In genomic region chr9:90801507-90802289, GRCh38 we compare ENCODE assay signal across 1 cellular context.
TF ChIP-seq lines count a peak whose summit lies in the region.

Gene SYK (plus strand): TSS chr9:90801819. CDS start chr9:90843899, 42,080 bp downstream.

TF ChIP-seq in GM12878, 131 proteins besides CTCF, POLR2A, EP300 and RAD21 (continued from another document):
- TF ChIP-seq NRF1 (conservative IDR thresholded peaks at IDR 0.05; ENCODE audit: low read depth, low read length) (no peak), FOXM1 (IDR thresholded peaks at IDR 0.05; ENCODE audit: low read depth, low read length) (no peak), EED (IDR thresholded peaks at IDR 0.05; ENCODE audit: low read depth) (peak; percentile 74), ZNF274 (IDR thresholded peaks at IDR 0.05; ENCODE audit: insufficient read depth, insufficient read length) (no peak), DPF2 (IDR thresholded peaks at IDR 0.05) (peak; percentile 79; the same call in 1 of the 2 replicates), LARP7 (IDR thresholded peaks at IDR 0.05) (peak; percentile 70; the same call in 1 of the 2 replicates), SREBF2 (IDR thresholded peaks at IDR 0.05; ENCODE audit: low read length) (no peak), CEBPZ (IDR thresholded peaks at IDR 0.05; ENCODE audit: low read depth, low read length) (no peak), ETV6 (conservative IDR thresholded peaks at IDR 0.05 in 1 of 2, IDR thresholded peaks at IDR 0.05 in 1 of 2; ENCODE audit: borderline replicate concordance in 1 of 2, low read depth in 1 of 2) (peak in 1 of 2 experiments; percentile 53; a peak in 1 of 4 replicates), YY1 (IDR thresholded peaks at IDR 0.05; ENCODE audit: low read depth, low read length) (0 out of 2 replicates have a peak, but pooled peaks have one; percentile 17), RAD51 (IDR thresholded peaks at IDR 0.05) (no peak), CHD1 (IDR thresholded peaks at IDR 0.05; ENCODE audit: low read depth, low read length) (no peak), IKZF2 (IDR thresholded peaks at IDR 0.05) (peak in 1 of 2 experiments; percentile 30; a peak in 2 of 4 replicates), BHLHE40 (IDR thresholded peaks at IDR 0.05; ENCODE audit: borderline replicate concordance in 1 of 2, low read depth in 2 of 2, low read length in 1 of 2) (0 out of 4 replicates have a peak, but pooled peaks of 1 of the 2 experiments have one; percentile 20), TARDBP (IDR thresholded peaks at IDR 0.05; ENCODE audit: borderline replicate concordance) (no peak), MTA2 (IDR thresholded peaks at IDR 0.05; ENCODE audit: low read depth) (no peak), BACH1 (IDR thresholded peaks at IDR 0.05; ENCODE audit: borderline replicate concordance) (peak; percentile 54; the same call in 1 of the 2 replicates), NR2F1 (conservative IDR thresholded peaks at IDR 0.05) (no peak; the same call in 1 of the 2 replicates), CBFB (IDR thresholded peaks at IDR 0.05; ENCODE audit: low read depth) (no peak), SRF (IDR thresholded peaks at IDR 0.05; ENCODE audit: low read depth in 2 of 2, low read length in 2 of 2) (0 out of 4 replicates have a peak, but pooled peaks of 1 of the 2 experiments have one; percentile 29), SPI1 (IDR thresholded peaks at IDR 0.05; ENCODE audit: borderline replicate concordance, insufficient read depth, low read depth, low read length) (peak; percentile 70; the same call in 1 of the 2 replicates), ZNF24 (IDR thresholded peaks at IDR 0.05) (no peak)
- TF ChIP-seq, protein P1, sequence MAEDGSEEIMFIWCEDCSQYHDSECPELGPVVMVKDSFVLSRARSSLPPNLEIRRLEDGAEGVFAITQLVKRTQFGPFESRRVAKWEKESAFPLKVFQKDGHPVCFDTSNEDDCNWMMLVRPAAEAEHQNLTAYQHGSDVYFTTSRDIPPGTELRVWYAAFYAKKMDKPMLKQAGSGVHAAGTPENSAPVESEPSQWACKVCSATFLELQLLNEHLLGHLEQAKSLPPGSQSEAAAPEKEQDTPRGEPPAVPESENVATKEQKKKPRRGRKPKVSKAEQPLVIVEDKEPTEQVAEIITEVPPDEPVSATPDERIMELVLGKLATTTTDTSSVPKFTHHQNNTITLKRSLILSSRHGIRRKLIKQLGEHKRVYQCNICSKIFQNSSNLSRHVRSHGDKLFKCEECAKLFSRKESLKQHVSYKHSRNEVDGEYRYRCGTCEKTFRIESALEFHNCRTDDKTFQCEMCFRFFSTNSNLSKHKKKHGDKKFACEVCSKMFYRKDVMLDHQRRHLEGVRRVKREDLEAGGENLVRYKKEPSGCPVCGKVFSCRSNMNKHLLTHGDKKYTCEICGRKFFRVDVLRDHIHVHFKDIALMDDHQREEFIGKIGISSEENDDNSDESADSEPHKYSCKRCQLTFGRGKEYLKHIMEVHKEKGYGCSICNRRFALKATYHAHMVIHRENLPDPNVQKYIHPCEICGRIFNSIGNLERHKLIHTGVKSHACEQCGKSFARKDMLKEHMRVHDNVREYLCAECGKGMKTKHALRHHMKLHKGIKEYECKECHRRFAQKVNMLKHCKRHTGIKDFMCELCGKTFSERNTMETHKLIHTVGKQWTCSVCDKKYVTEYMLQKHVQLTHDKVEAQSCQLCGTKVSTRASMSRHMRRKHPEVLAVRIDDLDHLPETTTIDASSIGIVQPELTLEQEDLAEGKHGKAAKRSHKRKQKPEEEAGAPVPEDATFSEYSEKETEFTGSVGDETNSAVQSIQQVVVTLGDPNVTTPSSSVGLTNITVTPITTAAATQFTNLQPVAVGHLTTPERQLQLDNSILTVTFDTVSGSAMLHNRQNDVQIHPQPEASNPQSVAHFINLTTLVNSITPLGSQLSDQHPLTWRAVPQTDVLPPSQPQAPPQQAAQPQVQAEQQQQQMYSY (CRISPR knock-in tag; IDR thresholded peaks at IDR 0.05): no peak
- TF ChIP-seq, protein P2, sequence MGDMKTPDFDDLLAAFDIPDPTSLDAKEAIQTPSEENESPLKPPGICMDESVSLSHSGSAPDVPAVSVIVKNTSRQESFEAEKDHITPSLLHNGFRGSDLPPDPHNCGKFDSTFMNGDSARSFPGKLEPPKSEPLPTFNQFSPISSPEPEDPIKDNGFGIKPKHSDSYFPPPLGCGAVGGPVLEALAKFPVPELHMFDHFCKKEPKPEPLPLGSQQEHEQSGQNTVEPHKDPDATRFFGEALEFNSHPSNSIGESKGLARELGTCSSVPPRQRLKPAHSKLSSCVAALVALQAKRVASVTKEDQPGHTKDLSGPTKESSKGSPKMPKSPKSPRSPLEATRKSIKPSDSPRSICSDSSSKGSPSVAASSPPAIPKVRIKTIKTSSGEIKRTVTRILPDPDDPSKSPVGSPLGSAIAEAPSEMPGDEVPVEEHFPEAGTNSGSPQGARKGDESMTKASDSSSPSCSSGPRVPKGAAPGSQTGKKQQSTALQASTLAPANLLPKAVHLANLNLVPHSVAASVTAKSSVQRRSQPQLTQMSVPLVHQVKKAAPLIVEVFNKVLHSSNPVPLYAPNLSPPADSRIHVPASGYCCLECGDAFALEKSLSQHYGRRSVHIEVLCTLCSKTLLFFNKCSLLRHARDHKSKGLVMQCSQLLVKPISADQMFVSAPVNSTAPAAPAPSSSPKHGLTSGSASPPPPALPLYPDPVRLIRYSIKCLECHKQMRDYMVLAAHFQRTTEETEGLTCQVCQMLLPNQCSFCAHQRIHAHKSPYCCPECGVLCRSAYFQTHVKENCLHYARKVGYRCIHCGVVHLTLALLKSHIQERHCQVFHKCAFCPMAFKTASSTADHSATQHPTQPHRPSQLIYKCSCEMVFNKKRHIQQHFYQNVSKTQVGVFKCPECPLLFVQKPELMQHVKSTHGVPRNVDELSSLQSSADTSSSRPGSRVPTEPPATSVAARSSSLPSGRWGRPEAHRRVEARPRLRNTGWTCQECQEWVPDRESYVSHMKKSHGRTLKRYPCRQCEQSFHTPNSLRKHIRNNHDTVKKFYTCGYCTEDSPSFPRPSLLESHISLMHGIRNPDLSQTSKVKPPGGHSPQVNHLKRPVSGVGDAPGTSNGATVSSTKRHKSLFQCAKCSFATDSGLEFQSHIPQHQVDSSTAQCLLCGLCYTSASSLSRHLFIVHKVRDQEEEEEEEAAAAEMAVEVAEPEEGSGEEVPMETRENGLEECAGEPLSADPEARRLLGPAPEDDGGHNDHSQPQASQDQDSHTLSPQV (IDR thresholded peaks at IDR 0.05): no peak
- TF ChIP-seq, protein P3, sequence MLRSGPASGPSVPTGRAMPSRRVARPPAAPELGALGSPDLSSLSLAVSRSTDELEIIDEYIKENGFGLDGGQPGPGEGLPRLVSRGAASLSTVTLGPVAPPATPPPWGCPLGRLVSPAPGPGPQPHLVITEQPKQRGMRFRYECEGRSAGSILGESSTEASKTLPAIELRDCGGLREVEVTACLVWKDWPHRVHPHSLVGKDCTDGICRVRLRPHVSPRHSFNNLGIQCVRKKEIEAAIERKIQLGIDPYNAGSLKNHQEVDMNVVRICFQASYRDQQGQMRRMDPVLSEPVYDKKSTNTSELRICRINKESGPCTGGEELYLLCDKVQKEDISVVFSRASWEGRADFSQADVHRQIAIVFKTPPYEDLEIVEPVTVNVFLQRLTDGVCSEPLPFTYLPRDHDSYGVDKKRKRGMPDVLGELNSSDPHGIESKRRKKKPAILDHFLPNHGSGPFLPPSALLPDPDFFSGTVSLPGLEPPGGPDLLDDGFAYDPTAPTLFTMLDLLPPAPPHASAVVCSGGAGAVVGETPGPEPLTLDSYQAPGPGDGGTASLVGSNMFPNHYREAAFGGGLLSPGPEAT (IDR thresholded peaks at IDR 0.05; ENCODE audit: low read depth): no peak
- TF ChIP-seq, protein P4, sequence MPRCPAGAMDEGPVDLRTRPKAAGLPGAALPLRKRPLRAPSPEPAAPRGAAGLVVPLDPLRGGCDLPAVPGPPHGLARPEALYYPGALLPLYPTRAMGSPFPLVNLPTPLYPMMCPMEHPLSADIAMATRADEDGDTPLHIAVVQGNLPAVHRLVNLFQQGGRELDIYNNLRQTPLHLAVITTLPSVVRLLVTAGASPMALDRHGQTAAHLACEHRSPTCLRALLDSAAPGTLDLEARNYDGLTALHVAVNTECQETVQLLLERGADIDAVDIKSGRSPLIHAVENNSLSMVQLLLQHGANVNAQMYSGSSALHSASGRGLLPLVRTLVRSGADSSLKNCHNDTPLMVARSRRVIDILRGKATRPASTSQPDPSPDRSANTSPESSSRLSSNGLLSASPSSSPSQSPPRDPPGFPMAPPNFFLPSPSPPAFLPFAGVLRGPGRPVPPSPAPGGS (IDR thresholded peaks at IDR 0.05; ENCODE audit: borderline replicate concordance, insufficient read depth, low read depth, low read length, poor library complexity, severe bottlenecking): no peak
- TF ChIP-seq, protein P5, sequence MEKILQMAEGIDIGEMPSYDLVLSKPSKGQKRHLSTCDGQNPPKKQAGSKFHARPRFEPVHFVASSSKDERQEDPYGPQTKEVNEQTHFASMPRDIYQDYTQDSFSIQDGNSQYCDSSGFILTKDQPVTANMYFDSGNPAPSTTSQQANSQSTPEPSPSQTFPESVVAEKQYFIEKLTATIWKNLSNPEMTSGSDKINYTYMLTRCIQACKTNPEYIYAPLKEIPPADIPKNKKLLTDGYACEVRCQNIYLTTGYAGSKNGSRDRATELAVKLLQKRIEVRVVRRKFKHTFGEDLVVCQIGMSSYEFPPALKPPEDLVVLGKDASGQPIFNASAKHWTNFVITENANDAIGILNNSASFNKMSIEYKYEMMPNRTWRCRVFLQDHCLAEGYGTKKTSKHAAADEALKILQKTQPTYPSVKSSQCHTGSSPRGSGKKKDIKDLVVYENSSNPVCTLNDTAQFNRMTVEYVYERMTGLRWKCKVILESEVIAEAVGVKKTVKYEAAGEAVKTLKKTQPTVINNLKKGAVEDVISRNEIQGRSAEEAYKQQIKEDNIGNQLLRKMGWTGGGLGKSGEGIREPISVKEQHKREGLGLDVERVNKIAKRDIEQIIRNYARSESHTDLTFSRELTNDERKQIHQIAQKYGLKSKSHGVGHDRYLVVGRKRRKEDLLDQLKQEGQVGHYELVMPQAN (conservative IDR thresholded peaks at IDR 0.05): peak; percentile 38; the same call in 1 of the 2 replicates
- TF ChIP-seq, protein P6, sequence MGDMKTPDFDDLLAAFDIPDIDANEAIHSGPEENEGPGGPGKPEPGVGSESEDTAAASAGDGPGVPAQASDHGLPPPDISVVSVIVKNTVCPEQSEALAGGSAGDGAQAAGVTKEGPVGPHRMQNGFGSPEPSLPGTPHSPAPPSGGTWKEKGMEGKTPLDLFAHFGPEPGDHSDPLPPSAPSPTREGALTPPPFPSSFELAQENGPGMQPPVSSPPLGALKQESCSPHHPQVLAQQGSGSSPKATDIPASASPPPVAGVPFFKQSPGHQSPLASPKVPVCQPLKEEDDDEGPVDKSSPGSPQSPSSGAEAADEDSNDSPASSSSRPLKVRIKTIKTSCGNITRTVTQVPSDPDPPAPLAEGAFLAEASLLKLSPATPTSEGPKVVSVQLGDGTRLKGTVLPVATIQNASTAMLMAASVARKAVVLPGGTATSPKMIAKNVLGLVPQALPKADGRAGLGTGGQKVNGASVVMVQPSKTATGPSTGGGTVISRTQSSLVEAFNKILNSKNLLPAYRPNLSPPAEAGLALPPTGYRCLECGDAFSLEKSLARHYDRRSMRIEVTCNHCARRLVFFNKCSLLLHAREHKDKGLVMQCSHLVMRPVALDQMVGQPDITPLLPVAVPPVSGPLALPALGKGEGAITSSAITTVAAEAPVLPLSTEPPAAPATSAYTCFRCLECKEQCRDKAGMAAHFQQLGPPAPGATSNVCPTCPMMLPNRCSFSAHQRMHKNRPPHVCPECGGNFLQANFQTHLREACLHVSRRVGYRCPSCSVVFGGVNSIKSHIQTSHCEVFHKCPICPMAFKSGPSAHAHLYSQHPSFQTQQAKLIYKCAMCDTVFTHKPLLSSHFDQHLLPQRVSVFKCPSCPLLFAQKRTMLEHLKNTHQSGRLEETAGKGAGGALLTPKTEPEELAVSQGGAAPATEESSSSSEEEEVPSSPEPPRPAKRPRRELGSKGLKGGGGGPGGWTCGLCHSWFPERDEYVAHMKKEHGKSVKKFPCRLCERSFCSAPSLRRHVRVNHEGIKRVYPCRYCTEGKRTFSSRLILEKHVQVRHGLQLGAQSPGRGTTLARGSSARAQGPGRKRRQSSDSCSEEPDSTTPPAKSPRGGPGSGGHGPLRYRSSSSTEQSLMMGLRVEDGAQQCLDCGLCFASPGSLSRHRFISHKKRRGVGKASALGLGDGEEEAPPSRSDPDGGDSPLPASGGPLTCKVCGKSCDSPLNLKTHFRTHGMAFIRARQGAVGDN (IDR thresholded peaks at IDR 0.05): peak; percentile 64
